ENCODE assay signal across 9 cellular contexts in genomic region chr2:209208211-209208610, GRCh38.
DNase-seq lines count a peak whose midpoint lies in the region; ATAC-seq and TF ChIP-seq lines count a peak whose summit lies in the region.
"Had no signal": no experiment of that assay in that cellular context is flagged by ENCODE, and none has a peak within 500 bp of the region (broad histone marks: within the 10 kb centered on the region; RNA-seq: fewer than 3 reads in every experiment).

No MANE protein-coding gene starts in this region.

- H3K27ac Mint-ChIP-seq in neural progenitor cell: no peak overlapping the region

- no peaks in the 10 kb centered on the region for H3K27me3 ChIP-seq in endocrine pancreas (ENCODE audit: control insufficient read depth, insufficient read depth, low read length)
- no peaks in the 10 kb centered on the region for H3K27me3 ChIP-seq in neural progenitor cell

- H3K4me3 Mint-ChIP-seq in neural progenitor cell: no peak overlapping the region
- H3K4me3 Mint-ChIP-seq: central memory CD8-positive, alpha-beta T cell had no signal

- H3K4me1 Mint-ChIP-seq in neural progenitor cell: no peaks in the 10 kb centered on the region
- H3K4me1 Mint-ChIP-seq: central memory CD8-positive, alpha-beta T cell had no signal

- H3K9me2 ChIP-seq in OCI-LY7 (ENCODE audit: insufficient read depth, low read length): no peaks in the 10 kb centered on the region

- H3K79me2 ChIP-seq in OCI-LY7 (ENCODE audit: insufficient read depth, low read depth, low read length) (no peaks in the 10 kb centered on the region), neural progenitor cell (ENCODE audit: low read depth) (no peaks in the 10 kb centered on the region)

- no peaks in the 10 kb centered on the region for H3K9me3 Mint-ChIP-seq in neural progenitor cell

- peak; percentile 65 for ATAC-seq in HG02798 (IDR thresholded peaks at IDR 0.05; ENCODE audit: poor library complexity, unreplicated experiment)

- POLR2A ChIA-PET in OCI-LY7 (lab: Charles Lee): no interaction called here

- no peak overlapping the region for H3K4me3 ChIP-seq in OCI-LY7 (ENCODE audit: low read depth, low read length, poor library complexity, severe bottlenecking)
- H3K4me3 ChIP-seq in endocrine pancreas (ENCODE audit: control insufficient read depth, insufficient read depth, low read length): peak overlapping the region; percentile 83
- H3K4me3 ChIP-seq in neural progenitor cell: no peak overlapping the region

- H3K36me3 Mint-ChIP-seq in neural progenitor cell: no peaks in the 10 kb centered on the region

- H4K20me1 ChIP-seq in OCI-LY7 (ENCODE audit: insufficient read depth, low read length) (no peaks in the 10 kb centered on the region), neural progenitor cell (ENCODE audit: low read depth) (no peaks in the 10 kb centered on the region)

- no peaks in the 10 kb centered on the region for H3K27me3 Mint-ChIP-seq in neural progenitor cell (ENCODE audit: insufficient read depth, low read depth)
- H3K27me3 Mint-ChIP-seq: central memory CD8-positive, alpha-beta T cell had no signal

- H3K9me3 ChIP-seq in OCI-LY7 (ENCODE audit: low read length) (no peaks in the 10 kb centered on the region), endocrine pancreas (ENCODE audit: control insufficient read depth, low read length) (no peaks in the 10 kb centered on the region), neural progenitor cell (ENCODE audit: low read depth) (no peaks in the 10 kb centered on the region)

- H3K4me1 ChIP-seq in OCI-LY7 (ENCODE audit: insufficient read depth, low read length, poor library complexity, severe bottlenecking) (no peaks in the 10 kb centered on the region), endocrine pancreas (ENCODE audit: control insufficient read depth, insufficient read depth, low read length) (no peaks in the 10 kb centered on the region), neural progenitor cell (no peaks in the 10 kb centered on the region)

- H2AFZ ChIP-seq in OCI-LY7 (ENCODE audit: low read length) (no peak overlapping the region), neural progenitor cell (replicated peaks) (peak overlapping the region; percentile 91)

- intact Hi-C loops in OCI-LY7 (cut with micrococcal nuclease; ENCODE audit: unreplicated experiment): no loop called here

- H3K27ac ChIP-seq in OCI-LY7 (ENCODE audit: low read depth, low read length, poor library complexity, severe bottlenecking): no peak overlapping the region
- no peak overlapping the region for H3K27ac ChIP-seq in neural progenitor cell

- CTCF ChIA-PET in OCI-LY7 (lab: Charles Lee; ENCODE audit: unreplicated experiment): no interaction called here

- TF ChIP-seq CTCF in OCI-LY7 (conservative IDR thresholded peaks at IDR 0.05; ENCODE audit: low read length) (peak; percentile 74), neural progenitor cell (IDR thresholded peaks at IDR 0.05) (peak; percentile 90)

- H3F3A ChIP-seq in neural progenitor cell (ENCODE audit: low read depth): no peaks in the 10 kb centered on the region

- H3K36me3 ChIP-seq in OCI-LY7 (ENCODE audit: insufficient read depth, low read length) (no peaks in the 10 kb centered on the region), endocrine pancreas (ENCODE audit: control insufficient read depth, insufficient read depth, low read length) (no peaks in the 10 kb centered on the region), neural progenitor cell (no peaks in the 10 kb centered on the region)

- peak; percentile 15 for DNase-seq in stimulated activated CD4-positive, alpha-beta T cell treated with anti-CD3 and anti-CD28 coated beads, Interleukin-15, amount 100 ng/mL, for 24 hours
- DNase-seq in stimulated activated CD4-positive, alpha-beta T cell treated with anti-CD3 and anti-CD28 coated beads, Interleukin-4, amount 100 ng/mL, for 4 hours: no peak
- DNase-seq in OCI-LY7 (ENCODE audit: low spot score) (peak; percentile 0), neural progenitor cell (ENCODE audit: low spot score) (peak; percentile 64), HuH-7.5 (ENCODE audit: low spot score) (no peak), NCI-H128 (lab: John Stamatoyannopoulos, UW; ENCODE audit: unreplicated experiment) (no peak)

- H3K4me2 ChIP-seq in OCI-LY7 (ENCODE audit: low read length): no peak overlapping the region
- H3K4me2 ChIP-seq in neural progenitor cell: no peak overlapping the region

- BruUV-seq in OCI-LY7 (replicated peaks; lab: Mats Ljungman, UMichigan): no TSS peak

- H3K9ac ChIP-seq in endocrine pancreas (ENCODE audit: control insufficient read depth, insufficient read depth, low read length): no peak overlapping the region
- H3K9ac ChIP-seq in neural progenitor cell: no peak overlapping the region

Comparison
In these comparisons a context has a peak if more than half of its experiments do, and no peak if none do; other contexts are left out.
1. DNase-seq: peak in stimulated activated CD4-positive, alpha-beta T cell treated with anti-CD3 and anti-CD28 coated beads, Interleukin-15, amount 100 ng/mL, for 24 hours (single experiment), OCI-LY7 (single experiment) and neural progenitor cell (single experiment); none in stimulated activated CD4-positive, alpha-beta T cell treated with anti-CD3 and anti-CD28 coated beads, Interleukin-4, amount 100 ng/mL, for 4 hours (0 of 2), HuH-7.5 (single experiment) and NCI-H128 (single experiment).